In genomic region chr2:54628418-54628817, GRCh38 we compare ENCODE assay signal across 16 cellular contexts.
A peak's percentile ranks its signal among the peaks of the same experiment; 100 is the strongest.
DNase-seq lines count a peak whose midpoint lies in the region; ATAC-seq, FAIRE-seq and TF ChIP-seq lines count a peak whose summit lies in the region.
"Had no signal": no experiment of that assay in that cellular context is flagged by ENCODE, and none has a peak within 500 bp of the region (broad histone marks: within the 10 kb centered on the region; RNA-seq: fewer than 3 reads in every experiment).

No MANE protein-coding gene starts in this region.

- H3K27ac ChIP-seq in liver (ENCODE audit: low read depth in 1 of 2, low read length in 2 of 2) (peak overlapping the region; percentile 91 to 92), HepG2 (ENCODE audit: extremely low read length, insufficient read depth, low read length) (no peak overlapping the region), OCI-LY1 (ENCODE audit: low read depth, low read length, poor library complexity, severe bottlenecking) (peak overlapping the region; percentile 18), breast epithelium (no peak overlapping the region), ovary (no peak overlapping the region)
- H3K27ac ChIP-seq in CD8-positive, alpha-beta memory T cell (ENCODE audit: low read depth, low read length), result no peak overlapping the region
- H3K27ac ChIP-seq: PC-9, SK-N-MC had no signal

- TF ChIP-seq EP300 in HepG2 (IDR thresholded peaks at IDR 0.05; ENCODE audit: low read depth in 2 of 2, low read length in 2 of 2) (no peak), HepG2 (CRISPR knock-in tag; IDR thresholded peaks at IDR 0.05; ENCODE audit: borderline replicate concordance) (no peak), ovary (IDR thresholded peaks at IDR 0.05) (no peak)

- ATAC-seq in HepG2 (no peak), memory B cell (ENCODE audit: low read depth) (no peak)
- ATAC-seq: A549 had no signal

- no peak for TF ChIP-seq CTCF in liver (IDR thresholded peaks at IDR 0.05; ENCODE audit: low read depth, low read length, missing input control)
- TF ChIP-seq CTCF in HepG2 (CRISPR knock-in tag; IDR thresholded peaks at IDR 0.05), result no peak
- TF ChIP-seq CTCF in OCI-LY1 (IDR thresholded peaks at IDR 0.05; ENCODE audit: low read length), result no peak
- no peak for TF ChIP-seq CTCF in breast epithelium (IDR thresholded peaks at IDR 0.05)
- TF ChIP-seq CTCF in ovary (IDR thresholded peaks at IDR 0.05), result no peak

- H3K4me2 ChIP-seq in HepG2 (ENCODE audit: low read depth, low read length), result no peak overlapping the region
- H3K4me2 ChIP-seq in OCI-LY1 (ENCODE audit: low read length), result no peak overlapping the region
- H3K4me2 ChIP-seq: A549, PC-9 had no signal

- in situ Hi-C loops in HepG2 (cut with HindIII; ENCODE audit: extremely low pct_ligation_motif_present, low pct_unique_long_range_greater_than_20kb), result no loop called here

- H3K9me3 Mint-ChIP-seq in memory B cell, result no peaks in the 10 kb centered on the region
- H3K9me3 Mint-ChIP-seq in CD8-positive, alpha-beta memory T cell, result peaks cover 0 to 2% (median 0%) of the 10 kb centered on the region in 5 donors
- H3K9me3 Mint-ChIP-seq: CD4-positive, alpha-beta memory T cell had no signal

- CTCF ChIA-PET in HepG2 (lab: Yijun Ruan, JAX; ENCODE audit: low intra/inter-chr PET ratio, low total read pairs), result no interaction called here
- CTCF ChIA-PET in CD8-positive, alpha-beta memory T cell (lab: Charles Lee), result interaction anchor here (2.9 kb wide), 1 partner anchor 70 kb away, joined by 9 read pairs; no protein-coding TSS in a partner anchor

- H3K9me3 ChIP-seq in liver (ENCODE audit: control insufficient read depth in 4 of 4, low read length in 3 of 4), result no peaks in the 10 kb centered on the region
- H3K9me3 ChIP-seq in HepG2 (ENCODE audit: low read length), result no peaks in the 10 kb centered on the region
- no peaks in the 10 kb centered on the region for H3K9me3 ChIP-seq in OCI-LY1 (ENCODE audit: low read length)
- H3K9me3 ChIP-seq in breast epithelium, result no peaks in the 10 kb centered on the region
- H3K9me3 ChIP-seq in CD8-positive, alpha-beta memory T cell (ENCODE audit: low read length), result no peaks in the 10 kb centered on the region
- H3K9me3 ChIP-seq in ovary, result no peaks in the 10 kb centered on the region
- H3K9me3 ChIP-seq: A549, HAP-1 had no signal

- H3K36me3 ChIP-seq in liver (ENCODE audit: control insufficient read depth in 4 of 4, insufficient read depth in 3 of 4, low read depth in 1 of 4, low read length in 3 of 4) (peaks cover 17 to 67% (median 50%) of the 10 kb centered on the region in 4 donors), HepG2 (replicated peaks in 1 of 2; ENCODE audit: control insufficient read depth in 1 of 2, insufficient read depth in 2 of 2, low read length in 2 of 2) (peaks cover 77 to 97% of the 10 kb centered on the region in 2 experiments), OCI-LY1 (ENCODE audit: insufficient read depth, low read length) (peaks cover 76% of the 10 kb centered on the region), breast epithelium (peaks cover 19% of the 10 kb centered on the region), ovary (no peaks in the 10 kb centered on the region)
- H3K36me3 ChIP-seq in CD8-positive, alpha-beta memory T cell (ENCODE audit: insufficient read depth, low read length), result peaks cover 85% of the 10 kb centered on the region

- H3K4me3 ChIP-seq in liver (ENCODE audit: low read depth in 1 of 3, low read length in 3 of 3) (no peak overlapping the region), HepG2 (replicated peaks in 1 of 3; ENCODE audit: insufficient read depth in 1 of 3, low read depth in 2 of 3, low read length in 3 of 3) (no peak overlapping the region), OCI-LY1 (ENCODE audit: low read depth, low read length, poor library complexity, severe bottlenecking) (no peak overlapping the region), breast epithelium (no peak overlapping the region), ovary (no peak overlapping the region)
- no peak overlapping the region for H3K4me3 ChIP-seq in CD8-positive, alpha-beta memory T cell (ENCODE audit: low read length)
- H3K4me3 ChIP-seq: A549, HAP-1, PC-9, SK-N-MC had no signal

- POLR2A ChIA-PET in HepG2 (lab: Yijun Ruan, JAX), result no interaction called here
- POLR2A ChIA-PET in CD8-positive, alpha-beta memory T cell (lab: Charles Lee), result no interaction called here

- BruUV-seq in HepG2 (replicated peaks; lab: Mats Ljungman, UMichigan), result no TSS peak

- H3K27ac Mint-ChIP-seq in memory B cell, result peak overlapping the region; percentile 80
- peak overlapping the region in 1 of 8 donors; percentile 94 for H3K27ac Mint-ChIP-seq in CD8-positive, alpha-beta memory T cell

- H3K4me3 Mint-ChIP-seq in memory B cell, result no peak overlapping the region
- H3K4me3 Mint-ChIP-seq in CD8-positive, alpha-beta memory T cell, result no peak overlapping the region
- H3K4me3 Mint-ChIP-seq: CD4-positive, alpha-beta memory T cell had no signal

- H3K27me3 ChIP-seq in liver (ENCODE audit: control insufficient read depth in 4 of 4, insufficient read depth in 4 of 4, low read length in 3 of 4) (no peaks in the 10 kb centered on the region), HepG2 (ENCODE audit: control insufficient read depth in 1 of 2, insufficient read depth in 2 of 2, low read length in 2 of 2) (no peaks in the 10 kb centered on the region), OCI-LY1 (ENCODE audit: insufficient read depth, low read length) (no peaks in the 10 kb centered on the region), breast epithelium (no peaks in the 10 kb centered on the region), ovary (no peaks in the 10 kb centered on the region)
- no peaks in the 10 kb centered on the region for H3K27me3 ChIP-seq in CD8-positive, alpha-beta memory T cell (ENCODE audit: insufficient read depth, low read length, poor library complexity, severe bottlenecking)

- no peaks in the 10 kb centered on the region for H3K9me2 ChIP-seq in OCI-LY1 (ENCODE audit: low read depth, low read length)

- H2AFZ ChIP-seq in HepG2 (ENCODE audit: low read length) (no peak overlapping the region), OCI-LY1 (ENCODE audit: low read length) (no peak overlapping the region)
- H2AFZ ChIP-seq: PC-9 had no signal

- H3K4me1 Mint-ChIP-seq in memory B cell, result peaks cover 4% of the 10 kb centered on the region
- H3K4me1 Mint-ChIP-seq in CD8-positive, alpha-beta memory T cell, result peaks cover 0 to 7% (median 6%) of the 10 kb centered on the region in 3 donors

- H3K27me3 Mint-ChIP-seq in memory B cell, result no peaks in the 10 kb centered on the region
- H3K27me3 Mint-ChIP-seq in CD8-positive, alpha-beta memory T cell, result no peaks in the 10 kb centered on the region
- H3K27me3 Mint-ChIP-seq: CD4-positive, alpha-beta memory T cell had no signal

- WGBS in liver, result 96% methylated on average over 5 of the region's 5 CpGs
- WGBS in HepG2 (ENCODE audit: low lambda C conversion rate), result 97% methylated on average over 5 of the region's 5 CpGs
- 86 to 93% (median 92%) methylated on average over 5 of the region's 5 CpGs for WGBS in ovary, 3 donors

- H3K4me1 ChIP-seq in liver (ENCODE audit: control insufficient read depth in 4 of 4, insufficient read depth in 4 of 4, low read length in 3 of 4) (peaks cover 19 to 74% (median 54%) of the 10 kb centered on the region in 4 donors), HepG2 (ENCODE audit: insufficient read depth, low read length) (peaks cover 31% of the 10 kb centered on the region), OCI-LY1 (ENCODE audit: insufficient read depth, low read length, severe bottlenecking) (peaks cover 25% of the 10 kb centered on the region), breast epithelium (no peaks in the 10 kb centered on the region), ovary (ENCODE audit: insufficient read depth) (peaks cover 6% of the 10 kb centered on the region)
- peaks cover 2% of the 10 kb centered on the region for H3K4me1 ChIP-seq in CD8-positive, alpha-beta memory T cell (ENCODE audit: insufficient read depth, low read length)
- H3K4me1 ChIP-seq: HAP-1 had no signal

- H4K20me1 ChIP-seq in HepG2 (ENCODE audit: insufficient read depth, low read length) (peaks cover 18% of the 10 kb centered on the region), OCI-LY1 (ENCODE audit: insufficient read depth, low read length) (no peaks in the 10 kb centered on the region)

- TF ChIP-seq RAD21 in liver (IDR thresholded peaks at IDR 0.05), result no peak
- no peak for TF ChIP-seq RAD21 in HepG2 (CRISPR knock-in tag; IDR thresholded peaks at IDR 0.05)

- intact Hi-C loops in HepG2 (cut with micrococcal nuclease; ENCODE audit: unreplicated experiment), result no loop called here
- intact Hi-C loops in breast epithelium (cut with DNase I; ENCODE audit: low total_unique reads), result no loop called here
- intact Hi-C loops in ovary (cut with DNase I), result no loop called here

- peaks cover 47% of the 10 kb centered on the region for H3K36me3 Mint-ChIP-seq in memory B cell
- peaks cover 32 to 98% (median 44%) of the 10 kb centered on the region in 3 donors for H3K36me3 Mint-ChIP-seq in CD8-positive, alpha-beta memory T cell

- H3K79me2 ChIP-seq in HepG2 (ENCODE audit: insufficient read depth, low read length) (peaks cover 27% of the 10 kb centered on the region), OCI-LY1 (ENCODE audit: insufficient read depth, low read length) (no peaks in the 10 kb centered on the region)

- H3K9ac ChIP-seq in liver (ENCODE audit: low read depth in 1 of 2, low read length in 2 of 2) (no peak overlapping the region), HepG2 (ENCODE audit: insufficient read depth, low read depth, low read length) (no peak overlapping the region), OCI-LY1 (ENCODE audit: low read length) (no peak overlapping the region)

- no peak for FAIRE-seq in HepG2 (lab: Jason Lieb, UNC)
- FAIRE-seq: A549 had no signal

- H3F3A ChIP-seq in OCI-LY1 (ENCODE audit: insufficient read depth, low read length), result no peaks in the 10 kb centered on the region

- DNase-seq in HepG2 (ENCODE audit: low spot score) (no peak), memory B cell (ENCODE audit: low spot score in 2 of 2) (no peak), breast epithelium (ENCODE audit: low spot score in 2 of 2) (no peak), NCI-H2227 treated with DMSO at 0.1 percent for 48 hours (lab: John Stamatoyannopoulos, UW) (no peak), ovary (no peak)
- DNase-seq in CD8-positive, alpha-beta memory T cell, result no peak
- DNase-seq: CD4-positive, alpha-beta memory T cell; IMR-90; NCI-H2081; NCI-H69; PC-9 had no signal

- TF ChIP-seq POLR2A in HepG2 (IDR thresholded peaks at IDR 0.05; ENCODE audit: insufficient read depth in 1 of 2, low read depth in 2 of 2, low read length in 2 of 2) (no peak), breast epithelium (IDR thresholded peaks at IDR 0.05) (no peak), ovary (IDR thresholded peaks at IDR 0.05) (no peak)

TF ChIP-seq in liver, 16 proteins besides CTCF, POLR2A, EP300 and RAD21 (continues in another document):
- TF ChIP-seq TAF1 (conservative IDR thresholded peaks at IDR 0.05), result no peak
- no peak for TF ChIP-seq JUND (IDR thresholded peaks at IDR 0.05)

TF ChIP-seq in HepG2, 621 proteins besides CTCF, POLR2A, EP300 and RAD21 (continues in another document):
- TF ChIP-seq GATAD1 (CRISPR knock-in tag; IDR thresholded peaks at IDR 0.05), result no peak

Comparison
In these comparisons a context has a peak if more than half of its experiments do, and no peak if none do; other contexts are left out.
1. H3K27ac ChIP-seq: peak in liver (2 of 2) and OCI-LY1 (single experiment); none in HepG2 (single experiment), breast epithelium (0 of 2), CD8-positive, alpha-beta memory T cell (single experiment) and ovary (0 of 2).